In the genomic region with DNA sequence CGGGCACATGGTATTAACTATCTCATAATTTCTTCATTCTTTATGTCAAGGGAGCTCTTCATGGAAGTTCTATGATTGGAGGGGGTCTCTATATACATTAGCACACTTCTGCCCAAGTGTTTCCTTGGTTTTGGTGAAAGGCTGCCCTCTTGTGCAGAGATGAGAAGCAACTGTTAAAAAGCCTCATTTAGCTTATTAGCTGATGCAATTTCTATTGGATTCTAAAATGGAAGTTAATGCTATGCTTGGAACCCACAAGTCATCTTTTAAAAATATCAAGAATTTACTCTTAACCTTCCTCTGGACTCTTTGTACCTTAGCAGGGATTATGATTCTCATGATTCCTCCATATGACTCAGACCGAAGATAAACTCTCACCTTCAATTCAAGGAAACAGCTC, we compare ENCODE assay signal across 9 cellular contexts.
DNase-seq lines count a peak whose midpoint lies in the region; TF ChIP-seq lines count a peak whose summit lies in the region.
"Had no signal": no experiment of that assay in that cellular context is flagged by ENCODE, and none has a peak within 500 bp of the region (broad histone marks: within the 10 kb centered on the region; RNA-seq: fewer than 3 reads in every experiment).

No MANE protein-coding gene starts in this region.

- no peaks in the 10 kb centered on the region for H3K27me3 Mint-ChIP-seq in neural crest cell (ENCODE audit: low read depth)
- H3K27me3 Mint-ChIP-seq in activated T-cell treated with anti-CD3 and anti-CD28 coated beads, Interleukin-2, amount 50 U/mL, for 24 hours = peaks cover 3% of the 10 kb centered on the region
- peaks cover 2% of the 10 kb centered on the region for H3K27me3 Mint-ChIP-seq in activated naive CD4-positive, alpha-beta T cell treated with anti-CD3 and anti-CD28 coated beads for 36 hours (ENCODE audit: low read depth)
- H3K27me3 Mint-ChIP-seq: activated naive CD4-positive, alpha-beta T cell treated with anti-CD3 and anti-CD28 coated beads, Interleukin-2, amount 10 ng/mL, durations not matched to agents 7 days and 5 days had no signal

- H3K27ac Mint-ChIP-seq in neural crest cell (ENCODE audit: unreplicated experiment) = peak overlapping the region; percentile 53
- no peak overlapping the region for H3K27ac Mint-ChIP-seq in activated T-cell treated with anti-CD3 and anti-CD28 coated beads, Interleukin-2, amount 50 U/mL, for 24 hours
- H3K27ac Mint-ChIP-seq in activated naive CD4-positive, alpha-beta T cell treated with anti-CD3 and anti-CD28 coated beads for 36 hours = no peak overlapping the region
- H3K27ac Mint-ChIP-seq: activated naive CD4-positive, alpha-beta T cell treated with anti-CD3 and anti-CD28 coated beads, Interleukin-2, amount 10 ng/mL, durations not matched to agents 7 days and 5 days had no signal

- H3K36me3 Mint-ChIP-seq in neural crest cell (ENCODE audit: low read depth) = peaks cover under 1% of the 10 kb centered on the region
- no peaks in the 10 kb centered on the region for H3K36me3 Mint-ChIP-seq in activated T-cell treated with anti-CD3 and anti-CD28 coated beads, Interleukin-2, amount 50 U/mL, for 24 hours (ENCODE audit: low read depth)
- H3K36me3 Mint-ChIP-seq in activated naive CD4-positive, alpha-beta T cell treated with anti-CD3 and anti-CD28 coated beads for 36 hours (ENCODE audit: low read depth) = no peaks in the 10 kb centered on the region
- H3K36me3 Mint-ChIP-seq: activated naive CD4-positive, alpha-beta T cell treated with anti-CD3 and anti-CD28 coated beads, Interleukin-2, amount 10 ng/mL, durations not matched to agents 7 days and 5 days had no signal

- DNase-seq in NCI-H1694 (lab: John Stamatoyannopoulos, UW) (peak; percentile 2), cardiac fibroblast (ENCODE audit: low read depth in 2 of 2) (peak; percentile 63 to 76), neural crest cell (ENCODE audit: low read depth, low spot score) (no peak), GF-D8 (lab: John Stamatoyannopoulos, UW) (no peak), NCI-H2029 treated with DMSO at 0.1 percent for 48 hours (lab: John Stamatoyannopoulos, UW) (no peak)
- DNase-seq in activated T-cell treated with anti-CD3 and anti-CD28 coated beads, Interleukin-2, amount 50 U/mL, for 24 hours = no peak
- no peak for DNase-seq in activated naive CD4-positive, alpha-beta T cell treated with anti-CD3 and anti-CD28 coated beads for 36 hours
- DNase-seq: activated naive CD4-positive, alpha-beta T cell treated with anti-CD3 and anti-CD28 coated beads, Interleukin-2, amount 10 ng/mL, durations not matched to agents 7 days and 5 days had no signal

- TF ChIP-seq CTCF in GM12874 (IDR thresholded peaks at IDR 0.05; ENCODE audit: insufficient read depth, low read depth, low read length) = peak; percentile 11; the same call in 1 of the 2 replicates
- TF ChIP-seq CTCF in cardiac fibroblast (IDR thresholded peaks at IDR 0.05; ENCODE audit: low read depth, low read length) = peak; percentile 56
- peak; percentile 42 for TF ChIP-seq CTCF in neural crest cell (conservative IDR thresholded peaks at IDR 0.05)

- H3K4me3 Mint-ChIP-seq in neural crest cell = no peak overlapping the region
- H3K4me3 Mint-ChIP-seq in activated T-cell treated with anti-CD3 and anti-CD28 coated beads, Interleukin-2, amount 50 U/mL, for 24 hours = no peak overlapping the region
- H3K4me3 Mint-ChIP-seq in activated naive CD4-positive, alpha-beta T cell treated with anti-CD3 and anti-CD28 coated beads for 36 hours = no peak overlapping the region
- H3K4me3 Mint-ChIP-seq: activated naive CD4-positive, alpha-beta T cell treated with anti-CD3 and anti-CD28 coated beads, Interleukin-2, amount 10 ng/mL, durations not matched to agents 7 days and 5 days had no signal

- H3K9me3 Mint-ChIP-seq in neural crest cell = peaks cover 3% of the 10 kb centered on the region
- peaks cover 6% of the 10 kb centered on the region for H3K9me3 Mint-ChIP-seq in activated T-cell treated with anti-CD3 and anti-CD28 coated beads, Interleukin-2, amount 50 U/mL, for 24 hours
- peaks cover 2% of the 10 kb centered on the region for H3K9me3 Mint-ChIP-seq in activated naive CD4-positive, alpha-beta T cell treated with anti-CD3 and anti-CD28 coated beads for 36 hours
- H3K9me3 Mint-ChIP-seq: activated naive CD4-positive, alpha-beta T cell treated with anti-CD3 and anti-CD28 coated beads, Interleukin-2, amount 10 ng/mL, durations not matched to agents 7 days and 5 days had no signal

- CTCF ChIA-PET in activated naive CD4-positive, alpha-beta T cell treated with anti-CD3 and anti-CD28 coated beads for 36 hours (lab: Charles Lee) = no interaction called here

- intact Hi-C loops in activated naive CD4-positive, alpha-beta T cell treated with anti-CD3 and anti-CD28 coated beads for 36 hours (cut with micrococcal nuclease) = no loop called here

- no peak overlapping the region for H3K4me3 ChIP-seq in cardiac fibroblast (replicated peaks in 1 of 2; ENCODE audit: low read depth in 2 of 2, low read length in 2 of 2)

- peaks cover 10% of the 10 kb centered on the region for H3K4me1 Mint-ChIP-seq in neural crest cell
- H3K4me1 Mint-ChIP-seq in activated T-cell treated with anti-CD3 and anti-CD28 coated beads, Interleukin-2, amount 50 U/mL, for 24 hours (ENCODE audit: low read depth) = no peaks in the 10 kb centered on the region
- no peaks in the 10 kb centered on the region for H3K4me1 Mint-ChIP-seq in activated naive CD4-positive, alpha-beta T cell treated with anti-CD3 and anti-CD28 coated beads for 36 hours (ENCODE audit: low read depth)
- H3K4me1 Mint-ChIP-seq: activated naive CD4-positive, alpha-beta T cell treated with anti-CD3 and anti-CD28 coated beads, Interleukin-2, amount 10 ng/mL, durations not matched to agents 7 days and 5 days had no signal

Comparison
In these comparisons a context has a peak if more than half of its experiments do, and no peak if none do; other contexts are left out.
1. DNase-seq: peak in NCI-H1694 (single experiment) and cardiac fibroblast (2 of 2); none in neural crest cell (single experiment), GF-D8 (single experiment), activated T-cell treated with anti-CD3 and anti-CD28 coated beads, Interleukin-2, amount 50 U/mL, for 24 hours (single experiment), NCI-H2029 treated with DMSO at 0.1 percent for 48 hours (single experiment) and activated naive CD4-positive, alpha-beta T cell treated with anti-CD3 and anti-CD28 coated beads for 36 hours (single experiment).
2. Peak in every context shown above with its lines, with median percentiles within 50 percentile points of each other: CTCF ChIP-seq.